23 cellular contexts compared by ENCODE assay signal in genomic region chr19:6014551-6015135, GRCh38. TPM values are rescaled to one million over a fixed set of nuclear protein-coding genes. Genes with fewer than 3 reads are reported as not detected.
DNase-seq lines count a peak whose midpoint lies in the region; FAIRE-seq and TF ChIP-seq lines count a peak whose summit lies in the region.
"Had no signal": no experiment of that assay in that cellular context is flagged by ENCODE, and none has a peak within 500 bp of the region (broad histone marks: within the 10 kb centered on the region; RNA-seq: fewer than 3 reads in every experiment).

No MANE protein-coding gene starts in this region.

- CTCF ChIA-PET in activated naive CD4-positive, alpha-beta T cell treated with anti-CD3 and anti-CD28 coated beads for 36 hours (lab: Charles Lee): interaction anchor here (2.2 kb wide), 1 partner anchor 8 kb away, joined by 11 read pairs; no protein-coding TSS in a partner anchor

- no peak overlapping the region for H3K4me2 ChIP-seq in osteoblast (ENCODE audit: insufficient read depth, low read length)
- H3K4me2 ChIP-seq: KMS-11 had no signal

- H3K27ac Mint-ChIP-seq in activated naive CD4-positive, alpha-beta T cell treated with anti-CD3 and anti-CD28 coated beads for 36 hours: no peak overlapping the region
- H3K27ac Mint-ChIP-seq: CD4-positive, CD25-positive, alpha-beta regulatory T cell; H9 had no signal

- no peaks in the 10 kb centered on the region for H3K36me3 Mint-ChIP-seq in activated naive CD4-positive, alpha-beta T cell treated with anti-CD3 and anti-CD28 coated beads for 36 hours (ENCODE audit: low read depth)

- FAIRE-seq in D721Med (lab: Jason Lieb, UNC): no peak
- FAIRE-seq: RCC 7860 had no signal

- intact Hi-C loops in activated naive CD4-positive, alpha-beta T cell treated with anti-CD3 and anti-CD28 coated beads for 36 hours (cut with micrococcal nuclease): no loop called here

- H3K27me3 Mint-ChIP-seq in activated naive CD4-positive, alpha-beta T cell treated with anti-CD3 and anti-CD28 coated beads for 36 hours (ENCODE audit: low read depth): no peaks in the 10 kb centered on the region

- H3K4me1 Mint-ChIP-seq in activated naive CD4-positive, alpha-beta T cell treated with anti-CD3 and anti-CD28 coated beads for 36 hours (ENCODE audit: low read depth): no peaks in the 10 kb centered on the region
- H3K4me1 Mint-ChIP-seq: CD4-positive, CD25-positive, alpha-beta regulatory T cell had no signal

- no peak for TF ChIP-seq CTCF in BE2C (IDR thresholded peaks at IDR 0.05; ENCODE audit: low read depth, low read length)
- TF ChIP-seq CTCF in WERI-Rb-1 (IDR thresholded peaks at IDR 0.05; ENCODE audit: low read depth, low read length): no peak
- TF ChIP-seq CTCF in osteoblast (IDR thresholded peaks at IDR 0.05; ENCODE audit: extremely low read depth, low read depth, low read length): no peak
- no peak for TF ChIP-seq CTCF in D721Med (IDR thresholded peaks at IDR 0.05; ENCODE audit: insufficient read depth, missing control alignments)

- H4K20me1 ChIP-seq in osteoblast (ENCODE audit: insufficient read depth, low read length): no peaks in the 10 kb centered on the region

- H3K79me2 ChIP-seq in osteoblast (ENCODE audit: insufficient read depth, low read length): no peaks in the 10 kb centered on the region

- H2AFZ ChIP-seq in osteoblast (ENCODE audit: low read length): no peak overlapping the region

- no peak overlapping the region for H3K27ac ChIP-seq in WERI-Rb-1
- no peak overlapping the region for H3K27ac ChIP-seq in osteoblast (ENCODE audit: low read depth, low read length)
- H3K27ac ChIP-seq: KMS-11 had no signal

- H3K9me3 ChIP-seq in BE2C: no peaks in the 10 kb centered on the region
- H3K9me3 ChIP-seq in WERI-Rb-1 (ENCODE audit: severe bottlenecking): no peaks in the 10 kb centered on the region
- no peaks in the 10 kb centered on the region for H3K9me3 ChIP-seq in osteoblast (ENCODE audit: low read depth, low read length)

- H3K27me3 ChIP-seq in BE2C (no peaks in the 10 kb centered on the region), WERI-Rb-1 (ENCODE audit: insufficient read depth, low read depth, severe bottlenecking) (no peaks in the 10 kb centered on the region), osteoblast (ENCODE audit: insufficient read depth, low read length) (no peaks in the 10 kb centered on the region)

- no peak overlapping the region for H3K4me3 Mint-ChIP-seq in activated naive CD4-positive, alpha-beta T cell treated with anti-CD3 and anti-CD28 coated beads for 36 hours
- H3K4me3 Mint-ChIP-seq: CD4-positive, CD25-positive, alpha-beta regulatory T cell; H9 had no signal

- H3K4me3 ChIP-seq in BE2C (ENCODE audit: low read depth, low read length) (no peak overlapping the region), WERI-Rb-1 (ENCODE audit: low read depth, low read length) (no peak overlapping the region), osteoblast (ENCODE audit: insufficient read depth, low read length) (no peak overlapping the region)

- no peaks in the 10 kb centered on the region for H3K4me1 ChIP-seq in BE2C
- H3K4me1 ChIP-seq in osteoblast (ENCODE audit: insufficient read depth, low read length): no peaks in the 10 kb centered on the region

- no peaks in the 10 kb centered on the region for H3K36me3 ChIP-seq in BE2C
- H3K36me3 ChIP-seq in WERI-Rb-1: no peaks in the 10 kb centered on the region; the same call in 1 of the 2 replicates
- no peaks in the 10 kb centered on the region for H3K36me3 ChIP-seq in osteoblast (ENCODE audit: insufficient read depth, low read length)

- H3K9me3 Mint-ChIP-seq in activated naive CD4-positive, alpha-beta T cell treated with anti-CD3 and anti-CD28 coated beads for 36 hours: no peaks in the 10 kb centered on the region
- H3K9me3 Mint-ChIP-seq: CD4-positive, CD25-positive, alpha-beta regulatory T cell; H9 had no signal

- DNase-seq in BE2C: peak; percentile 4
- peak; percentile 67 for DNase-seq in D341Med (ENCODE audit: low spot score)
- DNase-seq in WERI-Rb-1: peak; percentile 42
- peak; percentile 45 for DNase-seq in osteoblast (ENCODE audit: insufficient read length, low spot score, missing footprints)
- no peak for DNase-seq in activated CD8-positive, alpha-beta memory T cell treated with anti-CD3 and anti-CD28 coated beads, Interleukin-2, amount 50 U/mL, for 4 hours
- no peak for DNase-seq in activated naive CD4-positive, alpha-beta T cell treated with anti-CD3 and anti-CD28 coated beads for 36 hours
- no peak for DNase-seq in NCI-H69 (lab: John Stamatoyannopoulos, UW)
- no peak for DNase-seq in D721Med (ENCODE audit: insufficient read length, low spot score)
- DNase-seq: AML-193; CD4-positive, CD25-positive, alpha-beta regulatory T cell; COR-L47; DMS153; GDM1; H9; MV-4-11; NCI-H1694 treated with DMSO at 0.1 percent for 48 hours; NCI-H2107; NCI-H345; NCI-H526 treated with DMSO at 0.1 percent for 48 hours; NK-92 treated with Interleukin-12 subunit alpha and Interleukin-12 subunit beta, amount 100 ng/mL, for 24 hours; SHP77 had no signal

RNA-seq across cellular contexts. Expression of gene RANBP3, which starts 36.7 kb away (rescaled TPM):
- 210 TPM for polyA plus RNA-seq in BE2C (2012; ENCODE audit: insufficient read depth, insufficient read length, low read depth)
- 40.5 and 42.1 TPM in 2 replicates for total RNA-seq in osteoblast
- 10 to 100 TPM; 77.9 to 80.5 TPM for total RNA-seq in activated naive CD4-positive, alpha-beta T cell treated with anti-CD3 and anti-CD28 coated beads for 36 hours

Comparison
In these comparisons a context has a peak if more than half of its experiments do, and no peak if none do; other contexts are left out.
1. DNase-seq: peak in BE2C (single experiment), D341Med (single experiment), WERI-Rb-1 (single experiment) and osteoblast (single experiment); none in activated CD8-positive, alpha-beta memory T cell treated with anti-CD3 and anti-CD28 coated beads, Interleukin-2, amount 50 U/mL, for 4 hours (single experiment), activated naive CD4-positive, alpha-beta T cell treated with anti-CD3 and anti-CD28 coated beads for 36 hours (single experiment), NCI-H69 (single experiment) and D721Med (single experiment).